Comparison of ENCODE assay signal across 9 cellular contexts in genomic region chr6:129749749-129750120, GRCh38. TPM values are rescaled to one million over a fixed set of nuclear protein-coding genes. Genes with fewer than 3 reads are reported as not detected.
DNase-seq lines count a peak whose midpoint lies in the region; ATAC-seq, FAIRE-seq and TF ChIP-seq lines count a peak whose summit lies in the region.
"Had no signal": no experiment of that assay in that cellular context is flagged by ENCODE, and none has a peak within 500 bp of the region (broad histone marks: within the 10 kb centered on the region; RNA-seq: fewer than 3 reads in every experiment).

No MANE protein-coding gene starts in this region.

- peak; percentile 64 for DNase-seq in GM04504 (ENCODE audit: low read depth)
- DNase-seq in RCC 7860 (ENCODE audit: low spot score) = peak; percentile 47
- no peak for DNase-seq in esophagus muscularis mucosa (ENCODE audit: extremely low spot score)
- no peak for DNase-seq in HK-2 (ENCODE audit: unreplicated experiment)
- no peak for DNase-seq in NCI-H1436 treated with DMSO at 0.1 percent for 48 hours (lab: John Stamatoyannopoulos, UW)
- no peak for DNase-seq in H7

- no peaks in the 10 kb centered on the region for H3K36me3 Mint-ChIP-seq in stimulated activated memory B cell treated with anti-CD40 and anti-IgM and Interleukin-4, amounts not matched to agents 10 μg/mL and 1 μg/mL and 100 μg/mL, for 72 hours

- H3K4me3 ChIP-seq in esophagus muscularis mucosa (no peak overlapping the region), H7 (ENCODE audit: insufficient read depth, low read depth, low read length) (no peak overlapping the region)

- TF ChIP-seq CTCF in esophagus muscularis mucosa (IDR thresholded peaks at IDR 0.05) = no peak

- no peak for TF ChIP-seq POLR2A in esophagus muscularis mucosa (IDR thresholded peaks at IDR 0.05; ENCODE audit: low read depth)

- peak overlapping the region; percentile 31 for H3K4me3 Mint-ChIP-seq in stimulated activated memory B cell treated with anti-CD40 and anti-IgM and Interleukin-4, amounts not matched to agents 10 μg/mL and 1 μg/mL and 100 μg/mL, for 72 hours

- ATAC-seq in HG02759 (IDR thresholded peaks at IDR 0.05; ENCODE audit: unreplicated experiment) = peak; percentile 37
- peak; percentile 47 for ATAC-seq in stimulated activated memory B cell treated with anti-CD40 and anti-IgM and Interleukin-4, amounts not matched to agents 10 μg/mL and 1 μg/mL and 100 μg/mL, for 72 hours
- ATAC-seq: Panc1 had no signal

- intact Hi-C loops in esophagus muscularis mucosa (cut with DNase I) = no loop called here

- no peak for TF ChIP-seq EP300 in esophagus muscularis mucosa (IDR thresholded peaks at IDR 0.05)

- FAIRE-seq in RCC 7860 (lab: Jason Lieb, UNC) = no peak

- no peaks in the 10 kb centered on the region for H3K27me3 Mint-ChIP-seq in stimulated activated memory B cell treated with anti-CD40 and anti-IgM and Interleukin-4, amounts not matched to agents 10 μg/mL and 1 μg/mL and 100 μg/mL, for 72 hours

- 52% methylated on average over 4 of the region's 4 CpGs for WGBS in esophagus muscularis mucosa

- no peaks in the 10 kb centered on the region for H3K9me3 ChIP-seq in esophagus muscularis mucosa

- H3K27ac ChIP-seq in esophagus muscularis mucosa (replicated peaks in 1 of 4) = peak overlapping the region; percentile 7 to 57 (median 28)

- peaks cover 15 to 32% (median 22%) of the 10 kb centered on the region in 4 donors for H3K4me1 ChIP-seq in esophagus muscularis mucosa

- H3K4me1 Mint-ChIP-seq in stimulated activated memory B cell treated with anti-CD40 and anti-IgM and Interleukin-4, amounts not matched to agents 10 μg/mL and 1 μg/mL and 100 μg/mL, for 72 hours = peaks cover 21% of the 10 kb centered on the region

- H3K36me3 ChIP-seq in esophagus muscularis mucosa = no peaks in the 10 kb centered on the region
- H3K36me3 ChIP-seq in H7 (replicated peaks; ENCODE audit: control insufficient read depth, insufficient read depth, low read length) = no peaks in the 10 kb centered on the region

- no peaks in the 10 kb centered on the region for H3K9me3 Mint-ChIP-seq in stimulated activated memory B cell treated with anti-CD40 and anti-IgM and Interleukin-4, amounts not matched to agents 10 μg/mL and 1 μg/mL and 100 μg/mL, for 72 hours

- H3K27me3 ChIP-seq in esophagus muscularis mucosa (no peaks in the 10 kb centered on the region), H7 (ENCODE audit: control insufficient read depth, insufficient read depth, low read length) (no peaks in the 10 kb centered on the region)

- H3K27ac Mint-ChIP-seq in stimulated activated memory B cell treated with anti-CD40 and anti-IgM and Interleukin-4, amounts not matched to agents 10 μg/mL and 1 μg/mL and 100 μg/mL, for 72 hours = peak overlapping the region; percentile 87

RNA-seq across cellular contexts. Expression of gene ARHGAP18, which starts 39.8 kb away (rescaled TPM):
- 10 to 100 TPM in 1 of 4 donors, 1 to 10 TPM in 3; 5.2 to 15.9 (median 7.4) TPM for total RNA-seq in esophagus muscularis mucosa
- total RNA-seq in H7 (2014; rRNA removed; shearing (Covaris generic)) = 3.9 and 4.0 TPM in 2 replicates

Comparison
In these comparisons a context has a peak if more than half of its experiments do, and no peak if none do; other contexts are left out.
1. DNase-seq: peak in GM04504 (single experiment) and RCC 7860 (single experiment); none in esophagus muscularis mucosa (single experiment), HK-2 (single experiment), NCI-H1436 treated with DMSO at 0.1 percent for 48 hours (single experiment) and H7 (single experiment).